Comparison of ENCODE assay signal across 8 cellular contexts in genomic region chr11:32792948-32793475, GRCh38. TPM values are rescaled to one million over a fixed set of nuclear protein-coding genes. Genes with fewer than 3 reads are reported as not detected.
A peak's percentile ranks its signal among the peaks of the same experiment; 100 is the strongest.
DNase-seq lines count a peak whose midpoint lies in the region; ATAC-seq, FAIRE-seq and TF ChIP-seq lines count a peak whose summit lies in the region.

No MANE protein-coding gene starts in this region.

- no peak overlapping the region for H3K27ac ChIP-seq in pancreas

- no peaks in the 10 kb centered on the region for H3K36me3 ChIP-seq in pancreas

- TF ChIP-seq CTCF in pancreas (IDR thresholded peaks at IDR 0.05), result peak; percentile 27 to 62 (median 44)

- no peak for TF ChIP-seq EP300 in Ishikawa (IDR thresholded peaks at IDR 0.05; ENCODE audit: borderline replicate concordance)

- ATAC-seq in GM21360 (IDR thresholded peaks at IDR 0.05; ENCODE audit: unreplicated experiment) (peak; percentile 72), pancreas (peak; percentile 83 to 98 (median 95))

- 12 to 14% methylated on average over 13 of the region's 13 CpGs for WGBS in pancreas, 2 donors

- FAIRE-seq in pancreas (lab: Jason Lieb, UNC), result peak; percentile 75
- no peak for FAIRE-seq in urothelium cell line (lab: Jason Lieb, UNC)

- no peaks in the 10 kb centered on the region for H3K27me3 ChIP-seq in pancreas

- H3K9me3 ChIP-seq in pancreas, result no peaks in the 10 kb centered on the region

- no peaks in the 10 kb centered on the region for H3K4me1 ChIP-seq in pancreas

- peak overlapping the region in 1 of 4 donors; percentile 22 for H3K4me3 ChIP-seq in pancreas

- intact Hi-C loops in pancreas (cut with DNase I), result loop anchor here in 2 of 3 donors (10.0 kb wide), 2 partner anchors 468 to 478 kb away; no protein-coding TSS in a partner anchor

- DNase-seq in COLO829 (ENCODE audit: low spot score) (peak; percentile 48), RPMI8226 (peak; percentile 62), globus pallidus (ENCODE audit: low spot score) (peak; percentile 31), pancreas (peak in 5 of 6 donors; percentile 30 to 72 (median 42)), urothelium cell line (ENCODE audit: low spot score) (peak; percentile 53)
- peak; percentile 38 for DNase-seq in activated T-helper 9 cell treated with anti-CD3 and anti-CD28 coated beads, Interleukin-2, amount 50 U/mL, for 16 hours (ENCODE audit: low read depth)

- TF ChIP-seq RAD21 in Ishikawa (IDR thresholded peaks at IDR 0.05; ENCODE audit: low read depth), result peak; percentile 74

TF ChIP-seq in Ishikawa, 13 proteins besides CTCF, POLR2A, EP300 and RAD21:
- TF ChIP-seq USF1 (IDR thresholded peaks at IDR 0.05) (no peak), CREB1 (IDR thresholded peaks at IDR 0.05; ENCODE audit: low read depth) (no peak), TEAD4 (IDR thresholded peaks at IDR 0.05) (no peak), EGR1 (IDR thresholded peaks at IDR 0.05) (no peak), FOXM1 (IDR thresholded peaks at IDR 0.05; ENCODE audit: borderline replicate concordance, low read depth) (no peak), TCF12 (IDR thresholded peaks at IDR 0.05; ENCODE audit: low read depth) (no peak), NFIC (IDR thresholded peaks at IDR 0.05) (no peak), ZBTB7A (IDR thresholded peaks at IDR 0.05; ENCODE audit: low read depth) (no peak), TAF1 (IDR thresholded peaks at IDR 0.05; ENCODE audit: low read depth) (no peak), YY1 (IDR thresholded peaks at IDR 0.05; ENCODE audit: low read depth) (no peak), CEBPB (IDR thresholded peaks at IDR 0.05) (no peak)
- TF ChIP-seq, protein P1, sequence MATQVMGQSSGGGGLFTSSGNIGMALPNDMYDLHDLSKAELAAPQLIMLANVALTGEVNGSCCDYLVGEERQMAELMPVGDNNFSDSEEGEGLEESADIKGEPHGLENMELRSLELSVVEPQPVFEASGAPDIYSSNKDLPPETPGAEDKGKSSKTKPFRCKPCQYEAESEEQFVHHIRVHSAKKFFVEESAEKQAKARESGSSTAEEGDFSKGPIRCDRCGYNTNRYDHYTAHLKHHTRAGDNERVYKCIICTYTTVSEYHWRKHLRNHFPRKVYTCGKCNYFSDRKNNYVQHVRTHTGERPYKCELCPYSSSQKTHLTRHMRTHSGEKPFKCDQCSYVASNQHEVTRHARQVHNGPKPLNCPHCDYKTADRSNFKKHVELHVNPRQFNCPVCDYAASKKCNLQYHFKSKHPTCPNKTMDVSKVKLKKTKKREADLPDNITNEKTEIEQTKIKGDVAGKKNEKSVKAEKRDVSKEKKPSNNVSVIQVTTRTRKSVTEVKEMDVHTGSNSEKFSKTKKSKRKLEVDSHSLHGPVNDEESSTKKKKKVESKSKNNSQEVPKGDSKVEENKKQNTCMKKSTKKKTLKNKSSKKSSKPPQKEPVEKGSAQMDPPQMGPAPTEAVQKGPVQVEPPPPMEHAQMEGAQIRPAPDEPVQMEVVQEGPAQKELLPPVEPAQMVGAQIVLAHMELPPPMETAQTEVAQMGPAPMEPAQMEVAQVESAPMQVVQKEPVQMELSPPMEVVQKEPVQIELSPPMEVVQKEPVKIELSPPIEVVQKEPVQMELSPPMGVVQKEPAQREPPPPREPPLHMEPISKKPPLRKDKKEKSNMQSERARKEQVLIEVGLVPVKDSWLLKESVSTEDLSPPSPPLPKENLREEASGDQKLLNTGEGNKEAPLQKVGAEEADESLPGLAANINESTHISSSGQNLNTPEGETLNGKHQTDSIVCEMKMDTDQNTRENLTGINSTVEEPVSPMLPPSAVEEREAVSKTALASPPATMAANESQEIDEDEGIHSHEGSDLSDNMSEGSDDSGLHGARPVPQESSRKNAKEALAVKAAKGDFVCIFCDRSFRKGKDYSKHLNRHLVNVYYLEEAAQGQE (IDR thresholded peaks at IDR 0.05; ENCODE audit: low read depth), result no peak
- TF ChIP-seq, protein P2, sequence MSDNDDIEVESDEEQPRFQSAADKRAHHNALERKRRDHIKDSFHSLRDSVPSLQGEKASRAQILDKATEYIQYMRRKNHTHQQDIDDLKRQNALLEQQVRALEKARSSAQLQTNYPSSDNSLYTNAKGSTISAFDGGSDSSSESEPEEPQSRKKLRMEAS (IDR thresholded peaks at IDR 0.05), result no peak
TF ChIP-seq in Ishikawa: peak in this region for 0.

RNA-seq across cellular contexts. Expression of gene CCDC73, which starts 1.4 kb away (rescaled TPM):
- total RNA-seq in pancreas, result under 1 TPM in 1 of 6 donors, not detected in 5; 0.06 TPM
- polyA plus RNA-seq in pancreas, result not detected

RNA-seq across cellular contexts. Expression of gene PRRG4, which starts 36.7 kb away (rescaled TPM):
- 1 to 10 TPM; 1.6 to 7.3 (median 2.0) TPM for total RNA-seq in pancreas
- 1 to 10 TPM; 1.3 to 2.7 TPM for polyA plus RNA-seq in pancreas
